29 cellular contexts compared by ENCODE assay signal in genomic region chr3:31875437-31875836, GRCh38.
A peak's percentile ranks its signal among the peaks of the same experiment; 100 is the strongest.
DNase-seq lines count a peak whose midpoint lies in the region; ATAC-seq, FAIRE-seq and TF ChIP-seq lines count a peak whose summit lies in the region.
"Had no signal": no experiment of that assay in that cellular context is flagged by ENCODE, and none has a peak within 500 bp of the region (broad histone marks: within the 10 kb centered on the region; RNA-seq: fewer than 3 reads in every experiment).

No MANE protein-coding gene starts in this region.

- peaks cover 54% of the 10 kb centered on the region for H3K4me1 Mint-ChIP-seq in MCF 10A (ENCODE audit: insufficient read depth, unreplicated experiment)
- H3K4me1 Mint-ChIP-seq in WTC11: peaks cover 31% of the 10 kb centered on the region
- H3K4me1 Mint-ChIP-seq in stimulated activated memory B cell treated with anti-CD40 and anti-IgM and Interleukin-4, amounts not matched to agents 10 μg/mL and 1 μg/mL and 100 μg/mL, for 72 hours: peaks cover 38% of the 10 kb centered on the region
- H3K4me1 Mint-ChIP-seq: CD8-positive, alpha-beta memory T cell had no signal

- no peaks in the 10 kb centered on the region for H3K9me3 ChIP-seq in breast epithelium
- no peaks in the 10 kb centered on the region for H3K9me3 ChIP-seq in small intestine (ENCODE audit: control insufficient read depth, low read depth)
- H3K9me3 ChIP-seq: SJSA1 had no signal

- H3K27ac Mint-ChIP-seq in MCF 10A (ENCODE audit: low read depth, unreplicated experiment) (peak overlapping the region; percentile 92), WTC11 (peak overlapping the region; percentile 95; the same call in 1 of the 2 replicates)
- peak overlapping the region; percentile 64 for H3K27ac Mint-ChIP-seq in stimulated activated memory B cell treated with anti-CD40 and anti-IgM and Interleukin-4, amounts not matched to agents 10 μg/mL and 1 μg/mL and 100 μg/mL, for 72 hours
- H3K27ac Mint-ChIP-seq: CD8-positive, alpha-beta memory T cell had no signal

- H3K27ac ChIP-seq in breast epithelium (no peak overlapping the region), epithelial cell of prostate (peak overlapping the region; percentile 89), small intestine (ENCODE audit: low read depth in 1 of 2, low read length in 1 of 2) (no peak overlapping the region)
- H3K27ac ChIP-seq: 22Rv1, C4-2B, SJSA1 had no signal

- FAIRE-seq in small intestine (lab: Jason Lieb, UNC): no peak
- FAIRE-seq: GM19239, HepG2, K562 had no signal

- H3K36me3 ChIP-seq in breast epithelium (no peaks in the 10 kb centered on the region), small intestine (ENCODE audit: control insufficient read depth in 2 of 2, insufficient read depth in 2 of 2, low read length in 2 of 2) (no peaks in the 10 kb centered on the region)
- H3K36me3 ChIP-seq: SJSA1 had no signal

- H3K4me1 ChIP-seq in breast epithelium (no peaks in the 10 kb centered on the region), small intestine (ENCODE audit: control insufficient read depth in 2 of 2, insufficient read depth in 1 of 2, low read depth in 1 of 2, low read length in 1 of 2) (no peaks in the 10 kb centered on the region)

- DNase-seq in MCF 10A (ENCODE audit: unreplicated experiment): no peak
- DNase-seq in breast epithelium (ENCODE audit: low spot score in 2 of 2): no peak
- no peak for DNase-seq in WTC11 (ENCODE audit: low spot score)
- DNase-seq in epithelial cell of prostate (ENCODE audit: low read depth, low spot score): no peak
- no peak for DNase-seq in small intestine
- no peak for DNase-seq in foreskin melanocyte
- no peak for DNase-seq in SHP77 (lab: John Stamatoyannopoulos, UW)
- DNase-seq: Calu3; CD8-positive, alpha-beta memory T cell; DMS153; DND-41; H7; MM.1S; NCI-H1417 treated with DMSO at 0.1 percent for 48 hours; NCI-H1694 treated with DMSO at 0.1 percent for 48 hours; NCI-H2081; NCI-H226; NCI-H510A; NCI-H69; OCI-M1 had no signal

- H3K9me3 Mint-ChIP-seq in MCF 10A (ENCODE audit: unreplicated experiment) (peaks cover 3% of the 10 kb centered on the region), WTC11 (peaks cover 10% of the 10 kb centered on the region)
- H3K9me3 Mint-ChIP-seq in stimulated activated memory B cell treated with anti-CD40 and anti-IgM and Interleukin-4, amounts not matched to agents 10 μg/mL and 1 μg/mL and 100 μg/mL, for 72 hours: peaks cover under 1% of the 10 kb centered on the region
- H3K9me3 Mint-ChIP-seq: CD8-positive, alpha-beta memory T cell had no signal

- H3K4me3 Mint-ChIP-seq in MCF 10A (ENCODE audit: unreplicated experiment): peak overlapping the region; percentile 71
- H3K4me3 Mint-ChIP-seq in WTC11: no peak overlapping the region
- H3K4me3 Mint-ChIP-seq in stimulated activated memory B cell treated with anti-CD40 and anti-IgM and Interleukin-4, amounts not matched to agents 10 μg/mL and 1 μg/mL and 100 μg/mL, for 72 hours: no peak overlapping the region
- H3K4me3 Mint-ChIP-seq: CD8-positive, alpha-beta memory T cell had no signal

- TF ChIP-seq CTCF in MCF 10A (IDR thresholded peaks at IDR 0.05; ENCODE audit: unreplicated experiment) (no peak), breast epithelium (IDR thresholded peaks at IDR 0.05) (no peak), WTC11 (IDR thresholded peaks at IDR 0.05) (no peak)

- intact Hi-C loops in MCF 10A (cut with micrococcal nuclease): no loop called here
- intact Hi-C loops in breast epithelium (cut with DNase I; ENCODE audit: low total_unique reads): no loop called here

- POLR2A ChIA-PET in MCF 10A (lab: Yijun Ruan, JAX) (interaction anchor here (1.1 to 9.5 kb wide), 10 partner anchors 13 to 343 kb away, joined by 3 to 156 read pairs (median 7); partner anchors contain the start of genes OSBPL10, STT3B and ZNF860), WTC11 (lab: Charles Lee) (no interaction called here)

- H3K27me3 Mint-ChIP-seq in MCF 10A (ENCODE audit: insufficient read depth, unreplicated experiment): no peaks in the 10 kb centered on the region
- no peaks in the 10 kb centered on the region for H3K27me3 Mint-ChIP-seq in WTC11 (ENCODE audit: low read depth)
- no peaks in the 10 kb centered on the region for H3K27me3 Mint-ChIP-seq in stimulated activated memory B cell treated with anti-CD40 and anti-IgM and Interleukin-4, amounts not matched to agents 10 μg/mL and 1 μg/mL and 100 μg/mL, for 72 hours
- H3K27me3 Mint-ChIP-seq: B cell had no signal

- H3K27me3 ChIP-seq in breast epithelium (no peaks in the 10 kb centered on the region), small intestine (ENCODE audit: control insufficient read depth in 2 of 2, insufficient read depth in 2 of 2, low read length in 2 of 2) (no peaks in the 10 kb centered on the region)
- H3K27me3 ChIP-seq: SJSA1 had no signal

- CTCF ChIA-PET in MCF 10A (lab: Yijun Ruan, JAX): no interaction called here
- CTCF ChIA-PET in WTC11 (lab: Charles Lee): interaction anchor here (0.6 kb wide), 1 partner anchor 96 kb away, joined by 3 read pairs; no protein-coding TSS in a partner anchor

- WGBS in small intestine, 3 donors: 95 to 100% (median 98%) methylated on average over 2 of the region's 2 CpGs

- H3K4me3 ChIP-seq in breast epithelium (no peak overlapping the region), small intestine (ENCODE audit: low read depth in 1 of 2, low read length in 2 of 2) (no peak overlapping the region)
- H3K4me3 ChIP-seq: K562, SJSA1 had no signal

- TF ChIP-seq POLR2A in breast epithelium (IDR thresholded peaks at IDR 0.05): no peak

- peaks cover 42% of the 10 kb centered on the region for H3K36me3 Mint-ChIP-seq in MCF 10A (ENCODE audit: insufficient read depth, unreplicated experiment)
- H3K36me3 Mint-ChIP-seq in WTC11: peaks cover 22% of the 10 kb centered on the region
- peaks cover 50% of the 10 kb centered on the region for H3K36me3 Mint-ChIP-seq in stimulated activated memory B cell treated with anti-CD40 and anti-IgM and Interleukin-4, amounts not matched to agents 10 μg/mL and 1 μg/mL and 100 μg/mL, for 72 hours
- H3K36me3 Mint-ChIP-seq: CD8-positive, alpha-beta memory T cell had no signal

- no peak for ATAC-seq in WTC11
- ATAC-seq in stimulated activated memory B cell treated with anti-CD40 and anti-IgM and Interleukin-4, amounts not matched to agents 10 μg/mL and 1 μg/mL and 100 μg/mL, for 72 hours: no peak
- ATAC-seq: HepG2, K562, Right ventricle myocardium inferior had no signal

- BruUV-seq in MCF 10A (replicated peaks; lab: Mats Ljungman, UMichigan): no TSS peak

TF ChIP-seq in WTC11, 78 proteins besides CTCF, POLR2A, EP300 and RAD21 (continues in another document):
- TF ChIP-seq CREM (CRISPR knock-in tag; IDR thresholded peaks at IDR 0.05): no peak
- no peak for TF ChIP-seq SP1 (CRISPR knock-in tag; conservative IDR thresholded peaks at IDR 0.05)
- no peak for TF ChIP-seq TCF7 (CRISPR knock-in tag; IDR thresholded peaks at IDR 0.05; ENCODE audit: low read depth)
- TF ChIP-seq ETV6 (CRISPR knock-in tag; IDR thresholded peaks at IDR 0.05): no peak
- TF ChIP-seq ELF4 (CRISPR knock-in tag; IDR thresholded peaks at IDR 0.05; ENCODE audit: low read depth): no peak
- no peak for TF ChIP-seq NFE2L1 (CRISPR knock-in tag; IDR thresholded peaks at IDR 0.05)
- no peak for TF ChIP-seq ATF3 (CRISPR knock-in tag; conservative IDR thresholded peaks at IDR 0.05)
- no peak for TF ChIP-seq ZNF138 (CRISPR knock-in tag; conservative IDR thresholded peaks at IDR 0.05)
- TF ChIP-seq EMX1 (CRISPR knock-in tag; IDR thresholded peaks at IDR 0.05): no peak
- no peak for TF ChIP-seq IRF1 (CRISPR knock-in tag; IDR thresholded peaks at IDR 0.05)
- no peak for TF ChIP-seq PRRX2 (CRISPR knock-in tag; IDR thresholded peaks at IDR 0.05)
- no peak for TF ChIP-seq RELA (CRISPR knock-in tag; IDR thresholded peaks at IDR 0.05; ENCODE audit: borderline replicate concordance)
- no peak for TF ChIP-seq ZNF425 (CRISPR knock-in tag; conservative IDR thresholded peaks at IDR 0.05)
